Comparison of ENCODE assay signal across 1 cellular context in genomic region chr1:231626535-231626950, GRCh38.
TF ChIP-seq lines count a peak whose summit lies in the region.

Gene DISC1, plus strand, starts transcription at chr1:231626790. Its CDS starts 78 bp downstream, at chr1:231626868.

TF ChIP-seq in WTC11, 78 proteins besides CTCF, POLR2A, EP300 and RAD21 (continued from another document):
- TF ChIP-seq, protein P1, sequence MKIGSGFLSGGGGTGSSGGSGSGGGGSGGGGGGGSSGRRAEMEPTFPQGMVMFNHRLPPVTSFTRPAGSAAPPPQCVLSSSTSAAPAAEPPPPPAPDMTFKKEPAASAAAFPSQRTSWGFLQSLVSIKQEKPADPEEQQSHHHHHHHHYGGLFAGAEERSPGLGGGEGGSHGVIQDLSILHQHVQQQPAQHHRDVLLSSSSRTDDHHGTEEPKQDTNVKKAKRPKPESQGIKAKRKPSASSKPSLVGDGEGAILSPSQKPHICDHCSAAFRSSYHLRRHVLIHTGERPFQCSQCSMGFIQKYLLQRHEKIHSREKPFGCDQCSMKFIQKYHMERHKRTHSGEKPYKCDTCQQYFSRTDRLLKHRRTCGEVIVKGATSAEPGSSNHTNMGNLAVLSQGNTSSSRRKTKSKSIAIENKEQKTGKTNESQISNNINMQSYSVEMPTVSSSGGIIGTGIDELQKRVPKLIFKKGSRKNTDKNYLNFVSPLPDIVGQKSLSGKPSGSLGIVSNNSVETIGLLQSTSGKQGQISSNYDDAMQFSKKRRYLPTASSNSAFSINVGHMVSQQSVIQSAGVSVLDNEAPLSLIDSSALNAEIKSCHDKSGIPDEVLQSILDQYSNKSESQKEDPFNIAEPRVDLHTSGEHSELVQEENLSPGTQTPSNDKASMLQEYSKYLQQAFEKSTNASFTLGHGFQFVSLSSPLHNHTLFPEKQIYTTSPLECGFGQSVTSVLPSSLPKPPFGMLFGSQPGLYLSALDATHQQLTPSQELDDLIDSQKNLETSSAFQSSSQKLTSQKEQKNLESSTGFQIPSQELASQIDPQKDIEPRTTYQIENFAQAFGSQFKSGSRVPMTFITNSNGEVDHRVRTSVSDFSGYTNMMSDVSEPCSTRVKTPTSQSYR (CRISPR knock-in tag; IDR thresholded peaks at IDR 0.05), result peak; percentile 42; the same call in 1 of the 2 replicates
- no peak for TF ChIP-seq JAZF1 (CRISPR knock-in tag; IDR thresholded peaks at IDR 0.05)
- TF ChIP-seq ZNF423 (CRISPR knock-in tag; IDR thresholded peaks at IDR 0.05), result 0 out of 2 replicates have a peak, but pooled peaks have one; percentile 4
- TF ChIP-seq NR1H2 (CRISPR knock-in tag; IDR thresholded peaks at IDR 0.05), result no peak
- 0 out of 2 replicates have a peak, but pooled peaks have one; percentile 48 for TF ChIP-seq SP1 (CRISPR knock-in tag; conservative IDR thresholded peaks at IDR 0.05)
- TF ChIP-seq GABPB1 (CRISPR knock-in tag; IDR thresholded peaks at IDR 0.05), result peak; percentile 62
